In genomic region chrX:74426615-74427014, GRCh38 we compare ENCODE assay signal across 32 cellular contexts. TPM values are rescaled to one million over a fixed set of nuclear protein-coding genes. Genes with fewer than 3 reads are reported as not detected.
"Had no signal": no experiment of that assay in that cellular context is flagged by ENCODE, and none has a peak within 500 bp of the region (broad histone marks: within the 10 kb centered on the region; RNA-seq: fewer than 3 reads in every experiment).

No MANE protein-coding gene starts in this region.

- H3K4me1 ChIP-seq: body of pancreas, breast epithelium had no signal

- H3K4me3 ChIP-seq: adrenal gland, body of pancreas, breast epithelium, cardiac muscle cell had no signal

- H3K9me3 ChIP-seq: adrenal gland, body of pancreas, breast epithelium had no signal

- H3K27me3 ChIP-seq: body of pancreas, brain microvascular endothelial cell, cardiac muscle cell had no signal

- H3K27ac ChIP-seq: adrenal gland, body of pancreas, brain microvascular endothelial cell, breast epithelium, cardiac muscle cell, WERI-Rb-1 had no signal

- H3K36me3 ChIP-seq: adrenal gland, brain microvascular endothelial cell, breast epithelium, cardiac muscle cell, WERI-Rb-1 had no signal

- FAIRE-seq: TTC549 had no signal

- DNase-seq: activated CD4-positive, alpha-beta memory T cell treated with anti-CD3 and anti-CD28 coated beads, Interleukin-2, amount 10 ng/mL, durations not matched to agents 7 days and 5 days; activated CD4-positive, alpha-beta T cell treated with anti-CD3 and anti-CD28 coated beads for 1 hour; activated CD4-positive, alpha-beta T cell treated with anti-CD3 and anti-CD28 coated beads for 36 hours; activated CD4-positive, alpha-beta T cell treated with anti-CD3 and anti-CD28 coated beads for 48 hours; activated CD4-positive, alpha-beta T cell treated with anti-CD3 and anti-CD28 coated beads, Interleukin-2, amount 10 ng/mL, durations not matched to agents 7 days and 5 days; activated CD4-positive, alpha-beta T cell treated with anti-CD3 and anti-CD28 coated beads, Interleukin-2, amount 50 U/mL, for 48 hours; activated CD4-positive, CD25-positive, alpha-beta regulatory T cell; activated CD8-positive, alpha-beta memory T cell treated with anti-CD3 and anti-CD28 coated beads for 24 hours; activated CD8-positive, alpha-beta memory T cell treated with anti-CD3 and anti-CD28 coated beads, Interleukin-2, amount 10 ng/mL, durations not matched to agents 7 days and 5 days; activated CD8-positive, alpha-beta memory T cell treated with anti-CD3 and anti-CD28 coated beads, Interleukin-2, amount 50 U/mL, for 48 hours; activated CD8-positive, alpha-beta T cell treated with anti-CD3 and anti-CD28 coated beads, Interleukin-2, amount 10 ng/mL, durations not matched to agents 7 days and 5 days; activated effector memory CD4-positive, alpha-beta T cell treated with Interleukin-2 at 50 U/mL for 16 hours; activated gamma-delta T cell; activated naive CD4-positive, alpha-beta T cell treated with anti-CD3 and anti-CD28 coated beads, Interleukin-2, amount 10 ng/mL, durations not matched to agents 7 days and 5 days; activated naive CD4-positive, alpha-beta T cell treated with Interleukin-2 at 50 U/mL for 16 hours; activated T-cell treated with anti-CD3 and anti-CD28 coated beads, Interleukin-2, amount 50 U/mL, for 24 hours; activated T-cell treated with anti-CD3 and anti-CD28 coated beads, Interleukin-2, amount 50 U/mL, for 48 hours; amniotic stem cell; aorta; body of pancreas; brain microvascular endothelial cell; cerebellar nuclear complex; T-helper 1 cell; T-helper 2 cell; T-helper 9 cell; WERI-Rb-1 had no signal

- ATAC-seq: activated CD4-positive, alpha-beta T cell treated with anti-CD3 and anti-CD28 coated beads for 36 hours; activated CD4-positive, CD25-positive, alpha-beta regulatory T cell treated with anti-CD3 and anti-CD28 coated beads, Interleukin-2, amount 50 U/mL, for 24 hours; activated CD8-positive, alpha-beta memory T cell treated with anti-CD3 and anti-CD28 coated beads, Interleukin-2, amount 10 ng/mL, durations not matched to agents 7 days and 5 days; activated CD8-positive, alpha-beta T cell treated with anti-CD3 and anti-CD28 coated beads, Interleukin-2, amount 10 ng/mL, durations not matched to agents 7 days and 5 days; body of pancreas; WTC11 had no signal

RNA-seq across cellular contexts. Expression of gene SLC16A2, which starts 5.3 kb away (rescaled TPM):
- total RNA-seq: activated CD8-positive, alpha-beta T cell treated with anti-CD3 and anti-CD28 coated beads, Interleukin-2, amount 10 ng/mL, durations not matched to agents 7 days and 5 days had no signal
